In the genomic region with DNA sequence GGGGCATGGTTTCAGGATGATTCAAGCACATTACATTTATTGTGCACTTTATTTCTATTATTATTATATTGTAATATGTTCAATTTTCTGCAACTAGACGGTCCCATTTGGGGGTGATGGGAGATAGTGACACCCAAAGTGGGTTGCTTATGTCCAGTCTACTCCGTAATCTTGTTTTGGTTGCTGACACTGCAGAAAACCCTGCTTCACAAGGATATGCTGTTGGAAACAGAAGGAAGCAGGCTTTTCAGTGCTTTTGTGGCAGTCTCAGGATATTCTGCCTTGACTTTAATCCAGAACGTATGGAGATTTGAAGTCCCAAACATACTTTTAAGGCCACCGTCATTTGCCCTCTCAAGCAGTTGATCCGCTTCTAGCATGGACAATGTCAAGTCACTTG, we compare ENCODE assay signal across 8 cellular contexts.
"Had no signal": no experiment of that assay in that cellular context is flagged by ENCODE, and none has a peak within 500 bp of the region (broad histone marks: within the 10 kb centered on the region; RNA-seq: fewer than 3 reads in every experiment).

No MANE protein-coding gene starts in this region.

- H3K9me3 ChIP-seq: HAP-1 had no signal

- H3K36me3 ChIP-seq: HAP-1 had no signal

- H3K4me3 ChIP-seq: GM23248, HAP-1 had no signal

- H3K9ac ChIP-seq: GM23248 had no signal

- DNase-seq: GM23248, GOT3, H7, HFFc6, KG1 had no signal

- ATAC-seq: HCT116 had no signal

- H3K27ac ChIP-seq: GM23248, HL-60 had no signal

- H3K4me1 ChIP-seq: HAP-1 had no signal

- H2AFZ ChIP-seq: GM23248 had no signal
